ENCODE assay signal across 8 cellular contexts in genomic region chr10:6050801-6051445, GRCh38. TPM values are rescaled to one million over a fixed set of nuclear protein-coding genes. Genes with fewer than 3 reads are reported as not detected.
DNase-seq lines count a peak whose midpoint lies in the region; ATAC-seq lines count a peak whose summit lies in the region.

No MANE protein-coding gene starts in this region.

- H3K4me1 Mint-ChIP-seq in activated CD4-positive, alpha-beta T cell treated with anti-CD3 and anti-CD28 coated beads, Interleukin-2, amount 10 ng/mL, durations not matched to agents 24 days and 14 days = peaks cover 82% of the 10 kb centered on the region

- in situ Hi-C loops in G401 (cut with HindIII; ENCODE audit: low sequenced_read_pairs) = no loop called here
- in situ Hi-C loops in KBM-7 (cut with MboI; ENCODE audit: low pct_unique_long_range_greater_than_20kb, low sequenced_read_pairs) = no loop called here

- no peaks in the 10 kb centered on the region for H3K27me3 Mint-ChIP-seq in activated CD4-positive, alpha-beta T cell treated with anti-CD3 and anti-CD28 coated beads, Interleukin-2, amount 10 ng/mL, durations not matched to agents 24 days and 14 days

- DNase-seq in G401 (ENCODE audit: low spot score) (peak; percentile 5), KBM-7 (peak; percentile 90), dedifferentiated amniotic fluid mesenchymal stem cell (ENCODE audit: extremely low spot score) (peak; percentile 21), middle frontal gyrus (ENCODE audit: extremely low spot score, low spot score) (no peak)
- DNase-seq in activated CD4-positive, alpha-beta T cell treated with anti-CD3 and anti-CD28 coated beads, Interleukin-2, amount 10 ng/mL, durations not matched to agents 24 days and 14 days = peak; percentile 98
- peak; percentile 92 for DNase-seq in stimulated activated naive CD8-positive, alpha-beta T cell treated with anti-CD3 and anti-CD28 coated beads, Interleukin-15, Interleukin-2, amounts not matched to agents 100 U/mL and 50 U/mL, for 24 hours

- H3K9ac ChIP-seq in muscle layer of colon (ENCODE audit: low read length) = peak overlapping the region; percentile 33

- peak; percentile 67 for ATAC-seq in GM21576 (IDR thresholded peaks at IDR 0.05; ENCODE audit: unreplicated experiment)
- peak; percentile 65 for ATAC-seq in stimulated activated naive CD8-positive, alpha-beta T cell treated with anti-CD3 and anti-CD28 coated beads, Interleukin-15, Interleukin-2, amounts not matched to agents 100 U/mL and 50 U/mL, for 24 hours

- no peaks in the 10 kb centered on the region for H3K27me3 ChIP-seq in muscle layer of colon (ENCODE audit: control insufficient read depth in 1 of 2, insufficient read depth in 2 of 2, low read length in 2 of 2)

- peak overlapping the region; percentile 81 for H3K4me3 Mint-ChIP-seq in activated CD4-positive, alpha-beta T cell treated with anti-CD3 and anti-CD28 coated beads, Interleukin-2, amount 10 ng/mL, durations not matched to agents 24 days and 14 days

- intact Hi-C loops in activated CD4-positive, alpha-beta T cell treated with anti-CD3 and anti-CD28 coated beads, Interleukin-2, amount 10 ng/mL, durations not matched to agents 24 days and 14 days (cut with micrococcal nuclease) = loop anchor here (1.0 to 10.0 kb wide), 6 partner anchors 7 to 544 kb away; partner anchors contain the start of genes ANKRD16 and IL15RA

- no peaks in the 10 kb centered on the region for H3K9me3 ChIP-seq in muscle layer of colon (ENCODE audit: low read length)

- no peaks in the 10 kb centered on the region for H3K4me1 ChIP-seq in muscle layer of colon (ENCODE audit: insufficient read depth, low read length)

- no peaks in the 10 kb centered on the region for H3K36me3 ChIP-seq in muscle layer of colon (ENCODE audit: insufficient read depth, low read length)

- peak overlapping the region; percentile 96 for H3K27ac Mint-ChIP-seq in activated CD4-positive, alpha-beta T cell treated with anti-CD3 and anti-CD28 coated beads, Interleukin-2, amount 10 ng/mL, durations not matched to agents 24 days and 14 days

- peak overlapping the region; percentile 31 to 63 for H3K4me3 ChIP-seq in muscle layer of colon (ENCODE audit: low read depth in 1 of 2, low read length in 2 of 2)

- peak overlapping the region; percentile 36 for H3K27ac ChIP-seq in muscle layer of colon (ENCODE audit: low read depth, low read length)

- peaks cover 83% of the 10 kb centered on the region for H3K36me3 Mint-ChIP-seq in activated CD4-positive, alpha-beta T cell treated with anti-CD3 and anti-CD28 coated beads, Interleukin-2, amount 10 ng/mL, durations not matched to agents 24 days and 14 days (ENCODE audit: low read depth)

- no peaks in the 10 kb centered on the region for H3K9me3 Mint-ChIP-seq in activated CD4-positive, alpha-beta T cell treated with anti-CD3 and anti-CD28 coated beads, Interleukin-2, amount 10 ng/mL, durations not matched to agents 24 days and 14 days

RNA-seq across cellular contexts. Expression of gene IL2RA, which starts 11.2 kb away (rescaled TPM):
- not detected in 2 replicates for total RNA-seq in G401 (2014; rRNA removed; shearing (Covaris generic))
- 965 and 989 TPM in 2 replicates for total RNA-seq in activated CD4-positive, alpha-beta T cell treated with anti-CD3 and anti-CD28 coated beads, Interleukin-2, amount 10 ng/mL, durations not matched to agents 24 days and 14 days

RNA-seq across cellular contexts. Expression of gene RBM17, which starts 37.9 kb away (rescaled TPM):
- 28.6 and 41.9 TPM in 2 replicates for total RNA-seq in G401 (2014; rRNA removed; shearing (Covaris generic))
- total RNA-seq in activated CD4-positive, alpha-beta T cell treated with anti-CD3 and anti-CD28 coated beads, Interleukin-2, amount 10 ng/mL, durations not matched to agents 24 days and 14 days = 258 and 262 TPM in 2 replicates

Comparison
In these comparisons a context has a peak if more than half of its experiments do, and no peak if none do; other contexts are left out.
1. RNA of gene IL2RA, which starts 11.2 kb away (total RNA-seq): 965 to 989 TPM in activated CD4-positive, alpha-beta T cell treated with anti-CD3 and anti-CD28 coated beads, Interleukin-2, amount 10 ng/mL, durations not matched to agents 24 days and 14 days; not detected in G401; every median in the first group is over 100 times any median in the second.